ENCODE assay signal across 6 cellular contexts in the genomic region with DNA sequence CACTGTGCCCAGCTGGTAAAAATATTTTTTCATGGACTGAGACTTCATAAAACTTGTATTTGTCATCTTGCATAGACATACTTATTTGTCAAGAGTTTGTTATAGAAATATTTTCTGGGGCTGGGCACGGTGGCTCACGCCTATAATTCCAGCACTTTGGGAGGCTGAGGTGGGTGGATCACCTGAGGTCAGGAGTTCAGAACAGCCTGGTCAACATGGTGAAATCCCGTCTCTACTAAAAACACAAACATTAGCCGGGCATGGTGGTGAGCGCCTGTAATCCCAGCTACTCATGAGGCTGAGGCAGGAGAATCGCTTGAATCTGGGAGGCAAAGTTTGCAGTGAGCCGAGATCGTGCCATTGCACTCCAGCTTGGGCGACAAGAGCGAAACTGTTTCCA. TPM values are rescaled to one million over a fixed set of nuclear protein-coding genes. Genes with fewer than 3 reads are reported as not detected.
DNase-seq lines count a peak whose midpoint lies in the region; ATAC-seq and TF ChIP-seq lines count a peak whose summit lies in the region.
"Not testable (repeated sequence)": the region's sequence is repeated elsewhere in the genome, so short reads cannot be mapped to it uniquely, and the experiment has no call there.

No MANE protein-coding gene starts in this region.

- H3K4me3 ChIP-seq in WERI-Rb-1 (ENCODE audit: low read depth, low read length): peak overlapping the region; percentile 2; the same call in 1 of the 2 replicates
- H3K4me3 ChIP-seq in right lobe of liver: not testable (repeated sequence)

- H3K36me3 Mint-ChIP-seq in nephron (ENCODE audit: low read depth); type B pancreatic cell: not testable (repeated sequence)

- H3K4me1 Mint-ChIP-seq in nephron: peaks cover 17% of the 10 kb centered on the region
- H3K4me1 Mint-ChIP-seq in type B pancreatic cell (ENCODE audit: unreplicated experiment): not testable (repeated sequence)

- H3K27ac ChIP-seq in WERI-Rb-1 (peak overlapping the region; percentile 87), right lobe of liver (peak overlapping the region in 2 of 3 donors; percentile 8 to 58)

- peaks cover 21% of the 10 kb centered on the region for H3K36me3 ChIP-seq in WERI-Rb-1
- not testable (repeated sequence) for H3K36me3 ChIP-seq in right lobe of liver

- H3K4me1 ChIP-seq in right lobe of liver: peaks cover 0 to 25% (median 12%) of the 10 kb centered on the region in 4 donors

- not testable (repeated sequence) for H3K27me3 ChIP-seq in WERI-Rb-1 (ENCODE audit: insufficient read depth, low read depth, severe bottlenecking); right lobe of liver

- intact Hi-C loops in cardiac septum (cut with DNase I); right lobe of liver (cut with DNase I): not testable (repeated sequence)

- not testable (repeated sequence) for H3K9me3 Mint-ChIP-seq in nephron, type B pancreatic cell

- peaks cover 24% of the 10 kb centered on the region for H3K9me3 ChIP-seq in WERI-Rb-1 (ENCODE audit: severe bottlenecking)
- not testable (repeated sequence) for H3K9me3 ChIP-seq in right lobe of liver

- peak overlapping the region in 1 of 3 experiments; percentile 40 for H3K4me3 Mint-ChIP-seq in nephron
- H3K4me3 Mint-ChIP-seq in type B pancreatic cell: not testable (repeated sequence)

- H3K27me3 Mint-ChIP-seq in nephron (ENCODE audit: low read depth); type B pancreatic cell: not testable (repeated sequence)

- TF ChIP-seq CTCF in WERI-Rb-1 (IDR thresholded peaks at IDR 0.05; ENCODE audit: low read depth, low read length); right lobe of liver (IDR thresholded peaks at IDR 0.05); nephron (IDR thresholded peaks at IDR 0.05; ENCODE audit: unreplicated experiment in 3 of 3); type B pancreatic cell (conservative IDR thresholded peaks at IDR 0.05): not testable (repeated sequence)

- not testable (repeated sequence) for ATAC-seq in right lobe of liver

- 38% methylated on average over 10 of the region's 10 CpGs for WGBS in right lobe of liver (ENCODE audit: insufficient coverage, low coverage, low lambda C conversion rate, missing lambda C conversion rate)

- peak overlapping the region in 2 of 3 experiments; percentile 55 to 76 for H3K27ac Mint-ChIP-seq in nephron
- H3K27ac Mint-ChIP-seq in type B pancreatic cell: peak overlapping the region; percentile 70

- peak; percentile 80 for DNase-seq in NCI-H82 (lab: John Stamatoyannopoulos, UW)
- DNase-seq in WERI-Rb-1: peak; percentile 85
- DNase-seq in cardiac septum (ENCODE audit: low spot score): peak; percentile 29
- DNase-seq in right lobe of liver; type B pancreatic cell (ENCODE audit: extremely low spot score, unreplicated experiment): not testable (repeated sequence)

- not testable (repeated sequence) for TF ChIP-seq POLR2A in right lobe of liver (IDR thresholded peaks at IDR 0.05)

RNA-seq across cellular contexts. Expression of a gene that starts 1.8 kb away (rescaled TPM):
- 24.0 TPM for total RNA-seq in cardiac septum
- 10 to 100 TPM; 11.0 to 26.1 (median 11.6) TPM for total RNA-seq in right lobe of liver
- total RNA-seq in type B pancreatic cell (ENCODE audit: low replicate concordance): 57.9 and 74.5 TPM in 2 replicates

RNA-seq across cellular contexts. Expression of a gene that starts 6.5 kb away (rescaled TPM):
- 2.4 TPM for total RNA-seq in cardiac septum
- total RNA-seq in right lobe of liver: 1 to 10 TPM in 1 of 6 experiments, under 1 TPM in 5; 0.37 to 1.2 (median 0.56) TPM
- 1.8 and 1.9 TPM in 2 replicates for total RNA-seq in type B pancreatic cell (ENCODE audit: low replicate concordance)

RNA-seq across cellular contexts. Expression of a gene that starts 6.7 kb away (rescaled TPM):
- 296 TPM for total RNA-seq in cardiac septum
- 100 to 1,000 TPM in 2 of 6 experiments, 10 to 100 TPM in 4; 73.2 to 442 (median 80.2) TPM for total RNA-seq in right lobe of liver
- 45.7 and 54.7 TPM in 2 replicates for total RNA-seq in type B pancreatic cell (ENCODE audit: low replicate concordance)

RNA-seq across cellular contexts. Expression of a gene that starts 13.0 kb away (rescaled TPM):
- 35.0 TPM for total RNA-seq in cardiac septum
- total RNA-seq in right lobe of liver: 10 to 100 TPM; 31.0 to 58.1 (median 41.0) TPM
- total RNA-seq in type B pancreatic cell (ENCODE audit: low replicate concordance): 89.0 and 104 TPM in 2 replicates

RNA-seq across cellular contexts. Expression of a gene that starts 18.9 kb away (rescaled TPM):
- 221 TPM for total RNA-seq in cardiac septum
- 100 to 1,000 TPM in 2 of 6 experiments, 10 to 100 TPM in 4; 41.5 to 144 (median 47.5) TPM for total RNA-seq in right lobe of liver
- total RNA-seq in type B pancreatic cell (ENCODE audit: low replicate concordance): 132 and 252 TPM in 2 replicates
